8 cellular contexts compared by ENCODE assay signal in the genomic region with DNA sequence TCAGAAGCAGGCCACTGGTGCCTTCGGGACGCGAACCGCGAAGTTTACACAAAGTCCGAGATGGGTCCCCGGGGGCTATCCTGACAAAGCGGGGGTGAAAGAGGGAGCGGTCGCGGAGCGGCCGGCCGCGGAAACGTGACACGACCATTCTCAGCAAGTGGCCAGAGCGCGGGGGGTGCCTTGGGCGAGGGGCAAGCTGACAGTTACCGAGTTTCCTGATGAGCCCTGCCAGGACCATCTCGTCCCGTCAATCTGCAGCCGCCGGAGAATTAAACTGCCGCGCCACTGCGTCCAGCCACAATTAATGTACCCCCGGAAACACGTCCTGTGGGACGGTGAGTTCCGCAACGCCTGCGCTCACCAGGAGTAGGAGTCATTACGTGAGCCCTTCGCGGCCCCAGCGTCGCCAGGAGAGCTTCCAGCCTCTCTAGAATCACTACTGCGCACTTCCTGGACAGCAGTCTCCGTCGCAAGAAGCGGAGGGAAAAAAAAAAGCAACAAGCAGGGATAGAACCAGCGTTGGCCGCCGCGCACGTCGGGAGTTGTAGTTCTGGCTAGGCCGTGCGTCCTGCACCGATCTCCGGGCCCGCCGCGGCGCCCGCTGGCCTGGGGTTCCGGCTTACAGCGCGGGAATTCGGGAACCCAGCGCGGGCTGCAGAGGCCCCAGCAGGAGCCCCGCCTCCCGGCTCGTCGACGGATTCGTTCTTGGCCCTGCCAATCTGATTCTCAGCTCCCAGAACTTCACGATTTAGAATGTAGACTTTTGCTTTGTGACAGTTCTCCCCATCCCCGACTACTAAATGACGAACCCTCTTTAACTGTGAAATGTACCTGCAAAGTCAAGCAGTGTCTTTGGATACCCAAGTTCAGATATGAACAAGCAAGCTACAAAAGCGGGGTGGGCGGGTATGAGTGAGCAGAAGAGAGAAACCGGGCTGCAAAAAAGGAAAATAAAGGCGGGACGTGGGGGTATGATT. TPM values are rescaled to one million over a fixed set of nuclear protein-coding genes. Genes with fewer than 3 reads are reported as not detected.
DNase-seq lines count a peak whose midpoint lies in the region; ATAC-seq lines count a peak whose summit lies in the region.

A gene with protein sequence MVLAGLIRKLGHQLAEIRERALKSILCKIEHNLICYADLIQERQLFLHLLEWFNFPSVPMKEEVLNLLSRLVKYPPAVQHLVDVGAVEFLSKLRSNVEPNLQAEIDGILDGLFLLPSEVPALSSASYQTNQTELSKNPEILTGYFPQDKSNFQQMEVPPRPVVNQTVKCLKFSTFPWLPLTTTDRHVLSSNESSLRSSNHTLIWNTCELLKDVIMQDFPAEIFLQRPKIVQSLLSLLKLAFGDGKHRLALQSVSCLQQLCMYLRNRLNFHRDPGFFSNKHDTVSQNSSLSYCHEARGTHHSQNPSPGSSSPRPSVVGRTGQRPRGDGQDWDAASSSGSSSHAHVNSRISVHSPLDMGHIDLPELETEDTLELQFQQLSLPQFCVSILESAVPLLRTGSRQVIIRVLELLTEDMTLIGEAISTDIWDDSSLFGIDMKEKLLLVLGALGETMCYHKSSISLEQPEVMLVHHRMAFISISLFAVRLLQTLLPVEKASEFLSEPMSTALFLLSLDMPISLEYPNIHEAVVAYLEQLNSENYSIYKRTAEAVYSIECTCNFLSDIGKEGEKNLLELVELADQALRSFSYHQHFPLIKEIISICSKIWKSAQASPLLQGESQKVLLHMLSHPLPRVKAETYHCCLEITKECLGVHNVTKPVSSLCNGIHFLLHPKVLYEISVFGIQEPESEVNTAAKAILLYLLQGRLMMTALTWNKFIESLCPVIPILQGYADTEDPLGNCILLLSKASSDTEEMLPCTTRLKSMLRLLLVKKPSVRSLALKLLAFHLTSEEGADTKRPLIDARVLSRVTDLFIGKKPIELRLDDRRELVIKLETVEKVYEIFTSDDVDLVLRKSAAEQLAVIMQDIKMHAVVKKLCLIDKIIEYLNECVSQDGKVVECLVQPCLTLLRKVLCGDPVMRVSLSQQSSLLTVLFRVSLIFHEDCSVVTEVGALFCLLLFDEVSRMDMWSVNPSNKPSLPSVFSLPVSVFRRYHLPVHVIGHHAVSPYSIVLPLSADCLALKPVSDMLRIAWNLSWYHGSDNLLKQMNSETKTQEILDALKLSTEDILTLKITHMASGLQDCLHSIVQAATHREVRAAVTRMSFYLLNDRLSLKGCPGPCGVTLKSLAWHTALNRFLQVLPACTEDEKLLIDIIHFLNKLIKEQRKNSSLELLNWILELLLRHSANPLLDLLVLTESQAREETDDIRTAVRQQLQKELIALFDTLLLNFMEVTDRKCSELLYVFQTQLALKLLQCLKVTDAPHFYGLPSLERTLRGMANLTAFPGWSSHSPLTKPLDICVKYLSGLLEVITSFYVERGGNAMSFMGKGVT (N-terminal part only) (minus strand): TSS at position 267 of the 977 bp plus-strand sequence. CDS start 29 bp downstream, at position 238.

- H3K27ac ChIP-seq in BLaER1, result peak within 1 kb of the TSS; percentile 92

- ATAC-seq in GM19351 (IDR thresholded peaks at IDR 0.05; ENCODE audit: unreplicated experiment) (peak; percentile 93), HG03521 (IDR thresholded peaks at IDR 0.05; ENCODE audit: unreplicated experiment) (peak; percentile 97), left lobe of liver (peak; percentile 99)

- no peaks in the 10 kb centered on the region for H3K27me3 ChIP-seq in BLaER1

- DNase-seq in NCI-H748 (lab: John Stamatoyannopoulos, UW; ENCODE audit: unreplicated experiment), result peak; percentile 97
- DNase-seq in activated CD4-positive, alpha-beta T cell treated with anti-CD3 and anti-CD28 coated beads, Interleukin-2, amount 50 U/mL, for 1 hour, result peak; percentile 90
- peak; percentile 91 for DNase-seq in dedifferentiated amniotic fluid mesenchymal stem cell (ENCODE audit: extremely low spot score)
- DNase-seq in left lobe of liver (ENCODE audit: low spot score), result peak; percentile 96
- DNase-seq in stimulated activated CD4-positive, alpha-beta T cell treated with anti-CD3 and anti-CD28 coated beads, Interleukin-2, amount 100 ng/mL, for 4 hours (ENCODE audit: low read depth), result peak; percentile 81

- peak within 1 kb of the TSS; percentile 83 for H3K4me2 ChIP-seq in BLaER1

- H3K4me1 ChIP-seq in BLaER1, result peaks cover 27% of the 10 kb centered on the region

- H4K20me1 ChIP-seq in BLaER1, result no peaks in the 10 kb centered on the region; the same call in 1 of the 2 replicates

- peak within 1 kb of the TSS; percentile 85 for H3K4me3 ChIP-seq in BLaER1

- H3K9ac ChIP-seq in BLaER1, result peak within 1 kb of the TSS; percentile 84

- H3K9me3 ChIP-seq in BLaER1, result no peaks in the 10 kb centered on the region

- peaks cover 19% of the 10 kb centered on the region for H3K36me3 ChIP-seq in BLaER1

RNA-seq across cellular contexts. Expression of the gene that starts here (rescaled TPM):
- total RNA-seq in left lobe of liver, result 6.6 TPM

Comparison
In these comparisons a context has a peak if more than half of its experiments do, and no peak if none do; other contexts are left out.
1. Peak in every context shown above with its lines: DNase-seq, ATAC-seq, H3K4me3 ChIP-seq and H3K27ac ChIP-seq.